In the genomic region with DNA sequence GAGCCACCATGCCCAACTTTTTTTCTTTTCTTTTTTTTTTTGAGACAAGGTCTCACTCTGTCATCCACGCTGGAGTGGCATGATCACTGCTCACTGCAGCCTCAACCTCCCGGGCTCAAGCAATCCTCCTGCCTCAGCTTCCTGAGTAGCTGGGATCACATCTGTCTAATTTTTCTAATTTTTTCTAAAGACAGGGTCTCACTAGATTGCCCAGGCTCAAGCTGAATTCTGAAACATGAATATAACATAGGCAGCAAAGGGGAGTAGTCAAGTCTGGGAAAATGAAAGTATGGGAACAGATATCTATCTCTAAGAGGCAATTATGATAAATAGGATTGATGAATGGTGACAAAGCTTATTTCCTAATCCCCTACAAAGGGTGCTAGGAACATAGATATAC, we compare ENCODE assay signal across 22 cellular contexts.
"Had no signal": no experiment of that assay in that cellular context is flagged by ENCODE, and none has a peak within 500 bp of the region (broad histone marks: within the 10 kb centered on the region; RNA-seq: fewer than 3 reads in every experiment).

No MANE protein-coding gene starts in this region.

- DNase-seq: activated CD4-positive, alpha-beta T cell treated with anti-CD3 and anti-CD28 coated beads for 4 hours; activated CD8-positive, alpha-beta memory T cell treated with anti-CD3 and anti-CD28 coated beads, Interleukin-2, amount 50 U/mL, for 4 hours; activated CD8-positive, alpha-beta T cell treated with anti-CD3 and anti-CD28 coated beads for 36 hours; activated gamma-delta T cell treated with Interleukin-2 at 50 U/mL for 16 hours; activated naive CD4-positive, alpha-beta T cell treated with anti-CD3 and anti-CD28 coated beads, Interleukin-2, amount 10 ng/mL, durations not matched to agents 7 days and 5 days; activated naive CD8-positive, alpha-beta T cell treated with anti-CD3 and anti-CD28 coated beads for 36 hours; activated T-cell treated with anti-CD3 and anti-CD28 coated beads, Interleukin-2, amount 50 U/mL, for 72 hours; Kasumi-1; KBM-7; NCI-H1048; NCI-H187 treated with DMSO at 0.1 percent for 48 hours; NCI-H2081 treated with DMSO at 0.1 percent for 48 hours; NCI-H526 treated with DMSO at 0.1 percent for 48 hours; NCI-H82; OCI-M1; Peyer's patch; SW 1271 had no signal

- H3K27me3 ChIP-seq: Peyer's patch, SJSA1 had no signal

- H3K4me1 Mint-ChIP-seq: activated naive CD4-positive, alpha-beta T cell treated with anti-CD3 and anti-CD28 coated beads, Interleukin-2, amount 10 ng/mL, durations not matched to agents 7 days and 5 days; activated naive CD8-positive, alpha-beta T cell treated with anti-CD3 and anti-CD28 coated beads for 36 hours had no signal

- H3K9me3 ChIP-seq: Peyer's patch, SJSA1 had no signal

- H3K4me1 ChIP-seq: SJSA1 had no signal

- H3K27ac Mint-ChIP-seq: activated CD8-positive, alpha-beta T cell treated with anti-CD3 and anti-CD28 coated beads for 36 hours; activated naive CD4-positive, alpha-beta T cell treated with anti-CD3 and anti-CD28 coated beads, Interleukin-2, amount 10 ng/mL, durations not matched to agents 7 days and 5 days; activated naive CD8-positive, alpha-beta T cell treated with anti-CD3 and anti-CD28 coated beads for 36 hours; activated T-cell treated with anti-CD3 and anti-CD28 coated beads, Interleukin-2, amount 50 U/mL, for 72 hours; activated T-helper 2 cell treated with anti-CD3 and anti-CD28 coated beads, Interferon-gamma antibody, Interleukin-2, Interleukin-4, amounts not matched to agents 10 μg/mL and 5 μg/mL and 100 μg/mL, durations not matched to agents 14 hours and 24 hours and 36 hours; T-helper 2 cell treated with Interferon-gamma antibody and Interleukin-4, amounts not matched to agents 5 μg/mL and 100 μg/mL, for 36 hours had no signal

- H3K27me3 Mint-ChIP-seq: activated CD8-positive, alpha-beta T cell treated with anti-CD3 and anti-CD28 coated beads for 36 hours; activated naive CD4-positive, alpha-beta T cell treated with anti-CD3 and anti-CD28 coated beads, Interleukin-2, amount 10 ng/mL, durations not matched to agents 7 days and 5 days; activated naive CD8-positive, alpha-beta T cell treated with anti-CD3 and anti-CD28 coated beads for 36 hours had no signal

- ATAC-seq: activated CD4-positive, CD25-positive, alpha-beta regulatory T cell treated with anti-CD3 and anti-CD28 coated beads, Interleukin-2, amount 50 U/mL, for 24 hours; activated CD8-positive, alpha-beta T cell treated with anti-CD3 and anti-CD28 coated beads for 36 hours; activated T-cell treated with anti-CD3 and anti-CD28 coated beads, Interleukin-2, amount 50 U/mL, for 72 hours; SK-N-SH treated with all-trans-retinoic acid at 6 μM for 48 hours had no signal

- H3K27ac ChIP-seq: SJSA1 had no signal

- H3K4me3 ChIP-seq: Peyer's patch, SJSA1 had no signal

- H3K4me3 Mint-ChIP-seq: activated CD8-positive, alpha-beta T cell treated with anti-CD3 and anti-CD28 coated beads for 36 hours; activated naive CD4-positive, alpha-beta T cell treated with anti-CD3 and anti-CD28 coated beads, Interleukin-2, amount 10 ng/mL, durations not matched to agents 7 days and 5 days; activated naive CD8-positive, alpha-beta T cell treated with anti-CD3 and anti-CD28 coated beads for 36 hours; activated T-cell treated with anti-CD3 and anti-CD28 coated beads, Interleukin-2, amount 50 U/mL, for 72 hours; T-helper 2 cell treated with Interferon-gamma antibody and Interleukin-4, amounts not matched to agents 5 μg/mL and 100 μg/mL, for 36 hours had no signal

- H3K36me3 Mint-ChIP-seq: activated naive CD4-positive, alpha-beta T cell treated with anti-CD3 and anti-CD28 coated beads, Interleukin-2, amount 10 ng/mL, durations not matched to agents 7 days and 5 days; activated naive CD8-positive, alpha-beta T cell treated with anti-CD3 and anti-CD28 coated beads for 36 hours had no signal

- H3K36me3 ChIP-seq: Peyer's patch, SJSA1 had no signal

- H3K9me3 Mint-ChIP-seq: activated CD8-positive, alpha-beta T cell treated with anti-CD3 and anti-CD28 coated beads for 36 hours; activated naive CD4-positive, alpha-beta T cell treated with anti-CD3 and anti-CD28 coated beads, Interleukin-2, amount 10 ng/mL, durations not matched to agents 7 days and 5 days; activated naive CD8-positive, alpha-beta T cell treated with anti-CD3 and anti-CD28 coated beads for 36 hours; activated T-cell treated with anti-CD3 and anti-CD28 coated beads, Interleukin-2, amount 50 U/mL, for 72 hours; activated T-helper 2 cell treated with anti-CD3 and anti-CD28 coated beads, Interferon-gamma antibody, Interleukin-2, Interleukin-4, amounts not matched to agents 10 μg/mL and 5 μg/mL and 100 μg/mL, durations not matched to agents 14 hours and 24 hours and 36 hours; T-helper 2 cell treated with Interferon-gamma antibody and Interleukin-4, amounts not matched to agents 5 μg/mL and 100 μg/mL, for 36 hours had no signal
